12 cellular contexts compared by ENCODE assay signal in genomic region chr17:31320231-31320630, GRCh38. TPM values are rescaled to one million over a fixed set of nuclear protein-coding genes. Genes with fewer than 3 reads are reported as not detected.
DNase-seq lines count a peak whose midpoint lies in the region; ATAC-seq and TF ChIP-seq lines count a peak whose summit lies in the region.
"Had no signal": no experiment of that assay in that cellular context is flagged by ENCODE, and none has a peak within 500 bp of the region (broad histone marks: within the 10 kb centered on the region; RNA-seq: fewer than 3 reads in every experiment).

No MANE protein-coding gene starts in this region.

- peak overlapping the region; percentile 100 for H3K27ac Mint-ChIP-seq in T-helper 17 cell

- ATAC-seq in activated T-cell treated with anti-CD3 and anti-CD28 coated beads, Interleukin-2, amount 50 U/mL, for 4 hours = no peak
- no peak for ATAC-seq in T-helper 17 cell
- ATAC-seq in thoracic aorta (ENCODE audit: insufficient number of reproducible peaks, low FRiP score, low read depth) = no peak
- no peak for ATAC-seq in left ventricle myocardium superior

- H3K4me3 ChIP-seq in thoracic aorta = peak overlapping the region; percentile 47
- H3K4me3 ChIP-seq: uterus had no signal

- no peaks in the 10 kb centered on the region for H3K9me3 Mint-ChIP-seq in activated T-cell treated with anti-CD3 and anti-CD28 coated beads, Interleukin-2, amount 50 U/mL, for 4 hours

- no peaks in the 10 kb centered on the region for H3K27me3 ChIP-seq in thoracic aorta (replicated peaks; ENCODE audit: insufficient read depth)
- H3K27me3 ChIP-seq: uterus had no signal

- peaks cover 38% of the 10 kb centered on the region for H3K4me1 Mint-ChIP-seq in activated T-cell treated with anti-CD3 and anti-CD28 coated beads, Interleukin-2, amount 50 U/mL, for 4 hours (ENCODE audit: low read depth)
- H3K4me1 Mint-ChIP-seq in T-helper 17 cell = peaks cover 26% of the 10 kb centered on the region

- H3K36me3 ChIP-seq in thoracic aorta = no peaks in the 10 kb centered on the region
- H3K36me3 ChIP-seq: uterus had no signal

- peaks cover 11% of the 10 kb centered on the region in 2 donors for H3K4me1 ChIP-seq in thoracic aorta (ENCODE audit: control insufficient read depth in 1 of 2, low read depth in 2 of 2)
- H3K4me1 ChIP-seq: uterus had no signal

- TF ChIP-seq CTCF in thoracic aorta (IDR thresholded peaks at IDR 0.05) = no peak
- no peak for TF ChIP-seq CTCF in GM10266 (IDR thresholded peaks at IDR 0.05; ENCODE audit: control insufficient read depth, insufficient read depth, low read depth, missing control alignments)

- H3K27ac ChIP-seq in thoracic aorta = peak overlapping the region in 1 of 2 donors; percentile 45

- DNase-seq in activated T-cell treated with anti-CD3 and anti-CD28 coated beads, Interleukin-2, amount 50 U/mL, for 4 hours = no peak
- DNase-seq in activated T-cell treated with anti-CD3 and anti-CD28 coated beads, Interleukin-2, amount 50 U/mL, for 48 hours = no peak
- DNase-seq in T-helper 17 cell = no peak
- peak; percentile 20 for DNase-seq in fibroblast of peridontal ligament (ENCODE audit: extremely low read depth)
- DNase-seq in thoracic aorta (ENCODE audit: low spot score) = no peak
- no peak for DNase-seq in GM10266 (ENCODE audit: extremely low spot score)
- DNase-seq in DMS79 (lab: John Stamatoyannopoulos, UW) = no peak
- DNase-seq in left ventricle myocardium superior = no peak
- DNase-seq: activated CD4-positive, alpha-beta T cell treated with anti-CD3 and anti-CD28 coated beads, Interleukin-2, amount 50 U/mL, for 1 hour; NCI-H1105; uterus had no signal

- intact Hi-C loops in left ventricle myocardium superior (cut with micrococcal nuclease) = no loop called here

- H3K27me3 Mint-ChIP-seq in activated T-cell treated with anti-CD3 and anti-CD28 coated beads, Interleukin-2, amount 50 U/mL, for 4 hours (ENCODE audit: low read depth) = no peaks in the 10 kb centered on the region
- H3K27me3 Mint-ChIP-seq in T-helper 17 cell = no peaks in the 10 kb centered on the region

- H3K9me3 ChIP-seq in T-helper 17 cell (ENCODE audit: control insufficient read depth, low read length, poor library complexity, severe bottlenecking) (no peaks in the 10 kb centered on the region), thoracic aorta (no peaks in the 10 kb centered on the region)
- H3K9me3 ChIP-seq: uterus had no signal

- H3K4me3 Mint-ChIP-seq in activated T-cell treated with anti-CD3 and anti-CD28 coated beads, Interleukin-2, amount 50 U/mL, for 4 hours = peak overlapping the region; percentile 75
- peak overlapping the region; percentile 96 for H3K4me3 Mint-ChIP-seq in T-helper 17 cell

- peaks cover 4% of the 10 kb centered on the region for H3K36me3 Mint-ChIP-seq in activated T-cell treated with anti-CD3 and anti-CD28 coated beads, Interleukin-2, amount 50 U/mL, for 4 hours (ENCODE audit: insufficient read depth)
- peaks cover 6% of the 10 kb centered on the region for H3K36me3 Mint-ChIP-seq in T-helper 17 cell (ENCODE audit: low read depth)

RNA-seq across cellular contexts. Expression of gene EVI2A, which starts 1.2 kb away (rescaled TPM):
- total RNA-seq in activated T-cell treated with anti-CD3 and anti-CD28 coated beads, Interleukin-2, amount 50 U/mL, for 4 hours = 10 to 100 TPM; 18.4 to 25.1 (median 19.4) TPM
- 10 to 100 TPM; 34.5 to 41.5 TPM for total RNA-seq in T-helper 17 cell
- 10 to 100 TPM in 1 of 2 donors, 1 to 10 TPM in 1; 7.6 to 15.5 TPM for total RNA-seq in thoracic aorta
- 2.9 TPM for total RNA-seq in left ventricle myocardium superior

RNA-seq across cellular contexts. Expression of gene EVI2B, which starts 6.4 kb away (rescaled TPM):
- total RNA-seq in activated T-cell treated with anti-CD3 and anti-CD28 coated beads, Interleukin-2, amount 50 U/mL, for 4 hours = 1 to 10 TPM; 5.0 to 7.0 (median 7.0) TPM
- 100 to 1,000 TPM; 106 TPM for total RNA-seq in T-helper 17 cell
- total RNA-seq in thoracic aorta = 10 to 100 TPM; 14.4 to 18.5 TPM
- total RNA-seq in left ventricle myocardium superior = 4.4 TPM

RNA-seq across cellular contexts. Expression of gene OMG, which starts 23.2 kb away (rescaled TPM):
- under 1 TPM in 1 of 3 donors, not detected in 2; 0.15 TPM for total RNA-seq in activated T-cell treated with anti-CD3 and anti-CD28 coated beads, Interleukin-2, amount 50 U/mL, for 4 hours
- total RNA-seq in T-helper 17 cell = under 1 TPM; 0.60 to 0.65 TPM
- not detected for total RNA-seq in thoracic aorta
- 0.32 TPM for total RNA-seq in left ventricle myocardium superior
- total RNA-seq: glomerular endothelial cell had no signal

Comparison
In these comparisons a context has a peak if more than half of its experiments do, and no peak if none do; other contexts are left out.
1. RNA of gene EVI2B, which starts 6.4 kb away (total RNA-seq): 106 TPM in T-helper 17 cell; 14.4 to 18.5 TPM in thoracic aorta, 5.0 to 7.0 TPM in activated T-cell treated with anti-CD3 and anti-CD28 coated beads, Interleukin-2, amount 50 U/mL, for 4 hours and 4.4 TPM in left ventricle myocardium superior (single experiment); every median in the first group is over 4 times any median in the second.